Comparison of ENCODE assay signal across 1 cellular context in genomic region chr7:128940494-128941322, GRCh38.
TF ChIP-seq lines count a peak whose summit lies in the region.

No MANE protein-coding gene starts in this region.

TF ChIP-seq in HepG2, 621 proteins besides CTCF, POLR2A, EP300 and RAD21 (continued from another document and continues in another):
- TF ChIP-seq, protein P1, sequence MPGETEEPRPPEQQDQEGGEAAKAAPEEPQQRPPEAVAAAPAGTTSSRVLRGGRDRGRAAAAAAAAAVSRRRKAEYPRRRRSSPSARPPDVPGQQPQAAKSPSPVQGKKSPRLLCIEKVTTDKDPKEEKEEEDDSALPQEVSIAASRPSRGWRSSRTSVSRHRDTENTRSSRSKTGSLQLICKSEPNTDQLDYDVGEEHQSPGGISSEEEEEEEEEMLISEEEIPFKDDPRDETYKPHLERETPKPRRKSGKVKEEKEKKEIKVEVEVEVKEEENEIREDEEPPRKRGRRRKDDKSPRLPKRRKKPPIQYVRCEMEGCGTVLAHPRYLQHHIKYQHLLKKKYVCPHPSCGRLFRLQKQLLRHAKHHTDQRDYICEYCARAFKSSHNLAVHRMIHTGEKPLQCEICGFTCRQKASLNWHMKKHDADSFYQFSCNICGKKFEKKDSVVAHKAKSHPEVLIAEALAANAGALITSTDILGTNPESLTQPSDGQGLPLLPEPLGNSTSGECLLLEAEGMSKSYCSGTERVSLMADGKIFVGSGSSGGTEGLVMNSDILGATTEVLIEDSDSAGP (CRISPR knock-in tag; IDR thresholded peaks at IDR 0.05; ENCODE audit: borderline replicate concordance) = peak; percentile 68
- TF ChIP-seq ZSCAN31 (CRISPR knock-in tag; IDR thresholded peaks at IDR 0.05; ENCODE audit: low read depth) = 0 out of 2 replicates have a peak, but pooled peaks have one; percentile 55
- no peak for TF ChIP-seq ZC3H13 (CRISPR knock-in tag; IDR thresholded peaks at IDR 0.05)
- no peak for TF ChIP-seq SKI (IDR thresholded peaks at IDR 0.05; ENCODE audit: partially characterized antibody)
- TF ChIP-seq NFE2L1 (CRISPR knock-in tag; IDR thresholded peaks at IDR 0.05; ENCODE audit: borderline replicate concordance) = no peak
- peak; percentile 36; the same call in 1 of the 2 replicates for TF ChIP-seq NFATC3 (CRISPR knock-in tag; IDR thresholded peaks at IDR 0.05)
- no peak for TF ChIP-seq TEAD3 (CRISPR knock-in tag; optimal IDR thresholded peaks at IDR 0.05; ENCODE audit: borderline replicate concordance)
- TF ChIP-seq ZNF724P (CRISPR knock-in tag; IDR thresholded peaks at IDR 0.05; ENCODE audit: borderline replicate concordance) = no peak
- no peak for TF ChIP-seq ZBTB3 (CRISPR knock-in tag; IDR thresholded peaks at IDR 0.05; ENCODE audit: borderline replicate concordance, low read depth)
- TF ChIP-seq ZNF614 (CRISPR knock-in tag; IDR thresholded peaks at IDR 0.05; ENCODE audit: borderline replicate concordance) = no peak
- TF ChIP-seq, protein P2, sequence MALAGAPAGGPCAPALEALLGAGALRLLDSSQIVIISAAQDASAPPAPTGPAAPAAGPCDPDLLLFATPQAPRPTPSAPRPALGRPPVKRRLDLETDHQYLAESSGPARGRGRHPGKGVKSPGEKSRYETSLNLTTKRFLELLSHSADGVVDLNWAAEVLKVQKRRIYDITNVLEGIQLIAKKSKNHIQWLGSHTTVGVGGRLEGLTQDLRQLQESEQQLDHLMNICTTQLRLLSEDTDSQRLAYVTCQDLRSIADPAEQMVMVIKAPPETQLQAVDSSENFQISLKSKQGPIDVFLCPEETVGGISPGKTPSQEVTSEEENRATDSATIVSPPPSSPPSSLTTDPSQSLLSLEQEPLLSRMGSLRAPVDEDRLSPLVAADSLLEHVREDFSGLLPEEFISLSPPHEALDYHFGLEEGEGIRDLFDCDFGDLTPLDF (CRISPR knock-in tag; IDR thresholded peaks at IDR 0.05) = no peak
- no peak for TF ChIP-seq ELF3 (CRISPR knock-in tag; IDR thresholded peaks at IDR 0.05)
- TF ChIP-seq, protein P3, sequence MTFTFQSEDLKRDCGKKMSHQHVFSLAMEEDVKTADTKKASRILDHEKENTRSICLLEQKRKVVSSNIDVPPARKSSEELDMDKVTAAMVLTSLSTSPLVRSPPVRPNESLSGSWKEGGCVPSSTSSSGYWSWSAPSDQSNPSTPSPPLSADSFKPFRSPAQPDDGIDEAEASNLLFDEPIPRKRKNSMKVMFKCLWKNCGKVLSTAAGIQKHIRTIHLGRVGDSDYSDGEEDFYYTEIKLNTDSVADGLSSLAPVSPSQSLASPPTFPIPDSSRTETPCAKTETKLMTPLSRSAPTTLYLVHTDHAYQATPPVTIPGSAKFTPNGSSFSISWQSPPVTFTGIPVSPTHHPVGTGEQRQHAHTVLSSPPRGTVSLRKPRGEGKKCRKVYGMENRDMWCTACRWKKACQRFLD (CRISPR knock-in tag; IDR thresholded peaks at IDR 0.05; ENCODE audit: borderline replicate concordance) = no peak
- TF ChIP-seq FOXO1 (CRISPR knock-in tag; IDR thresholded peaks at IDR 0.05) = no peak
- TF ChIP-seq PAX8 (CRISPR knock-in tag; IDR thresholded peaks at IDR 0.05; ENCODE audit: borderline replicate concordance) = no peak
- 0 out of 2 replicates have a peak, but pooled peaks have one; percentile 11 for TF ChIP-seq ZNF383 (CRISPR knock-in tag; IDR thresholded peaks at IDR 0.05; ENCODE audit: borderline replicate concordance)
- no peak for TF ChIP-seq RFX3 (CRISPR knock-in tag; IDR thresholded peaks at IDR 0.05)
- TF ChIP-seq, protein P4, sequence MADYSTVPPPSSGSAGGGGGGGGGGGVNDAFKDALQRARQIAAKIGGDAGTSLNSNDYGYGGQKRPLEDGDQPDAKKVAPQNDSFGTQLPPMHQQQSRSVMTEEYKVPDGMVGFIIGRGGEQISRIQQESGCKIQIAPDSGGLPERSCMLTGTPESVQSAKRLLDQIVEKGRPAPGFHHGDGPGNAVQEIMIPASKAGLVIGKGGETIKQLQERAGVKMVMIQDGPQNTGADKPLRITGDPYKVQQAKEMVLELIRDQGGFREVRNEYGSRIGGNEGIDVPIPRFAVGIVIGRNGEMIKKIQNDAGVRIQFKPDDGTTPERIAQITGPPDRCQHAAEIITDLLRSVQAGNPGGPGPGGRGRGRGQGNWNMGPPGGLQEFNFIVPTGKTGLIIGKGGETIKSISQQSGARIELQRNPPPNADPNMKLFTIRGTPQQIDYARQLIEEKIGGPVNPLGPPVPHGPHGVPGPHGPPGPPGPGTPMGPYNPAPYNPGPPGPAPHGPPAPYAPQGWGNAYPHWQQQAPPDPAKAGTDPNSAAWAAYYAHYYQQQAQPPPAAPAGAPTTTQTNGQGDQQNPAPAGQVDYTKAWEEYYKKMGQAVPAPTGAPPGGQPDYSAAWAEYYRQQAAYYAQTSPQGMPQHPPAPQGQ (CRISPR knock-in tag; IDR thresholded peaks at IDR 0.05; ENCODE audit: borderline replicate concordance) = no peak
- TF ChIP-seq ZNF546 (CRISPR knock-in tag; conservative IDR thresholded peaks at IDR 0.05) = 0 out of 2 replicates have a peak, but pooled peaks have one; percentile 44
- TF ChIP-seq CHD2 (IDR thresholded peaks at IDR 0.05; ENCODE audit: low read depth, low read length) = no peak
- no peak for TF ChIP-seq NR0B2 (CRISPR knock-in tag; IDR thresholded peaks at IDR 0.05)
- TF ChIP-seq, protein P5, sequence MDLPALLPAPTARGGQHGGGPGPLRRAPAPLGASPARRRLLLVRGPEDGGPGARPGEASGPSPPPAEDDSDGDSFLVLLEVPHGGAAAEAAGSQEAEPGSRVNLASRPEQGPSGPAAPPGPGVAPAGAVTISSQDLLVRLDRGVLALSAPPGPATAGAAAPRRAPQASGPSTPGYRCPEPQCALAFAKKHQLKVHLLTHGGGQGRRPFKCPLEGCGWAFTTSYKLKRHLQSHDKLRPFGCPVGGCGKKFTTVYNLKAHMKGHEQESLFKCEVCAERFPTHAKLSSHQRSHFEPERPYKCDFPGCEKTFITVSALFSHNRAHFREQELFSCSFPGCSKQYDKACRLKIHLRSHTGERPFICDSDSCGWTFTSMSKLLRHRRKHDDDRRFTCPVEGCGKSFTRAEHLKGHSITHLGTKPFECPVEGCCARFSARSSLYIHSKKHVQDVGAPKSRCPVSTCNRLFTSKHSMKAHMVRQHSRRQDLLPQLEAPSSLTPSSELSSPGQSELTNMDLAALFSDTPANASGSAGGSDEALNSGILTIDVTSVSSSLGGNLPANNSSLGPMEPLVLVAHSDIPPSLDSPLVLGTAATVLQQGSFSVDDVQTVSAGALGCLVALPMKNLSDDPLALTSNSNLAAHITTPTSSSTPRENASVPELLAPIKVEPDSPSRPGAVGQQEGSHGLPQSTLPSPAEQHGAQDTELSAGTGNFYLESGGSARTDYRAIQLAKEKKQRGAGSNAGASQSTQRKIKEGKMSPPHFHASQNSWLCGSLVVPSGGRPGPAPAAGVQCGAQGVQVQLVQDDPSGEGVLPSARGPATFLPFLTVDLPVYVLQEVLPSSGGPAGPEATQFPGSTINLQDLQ (CRISPR knock-in tag; IDR thresholded peaks at IDR 0.05) = 0 out of 2 replicates have a peak, but pooled peaks have one; percentile 37
- peak; percentile 69 for TF ChIP-seq ZFX (CRISPR knock-in tag; IDR thresholded peaks at IDR 0.05; ENCODE audit: low read depth)
- TF ChIP-seq HNRNPK (IDR thresholded peaks at IDR 0.05; ENCODE audit: low read depth, low read length, poor library complexity, severe bottlenecking) = no peak
- no peak for TF ChIP-seq ZNF549 (CRISPR knock-in tag; IDR thresholded peaks at IDR 0.05)
- TF ChIP-seq, protein P6, sequence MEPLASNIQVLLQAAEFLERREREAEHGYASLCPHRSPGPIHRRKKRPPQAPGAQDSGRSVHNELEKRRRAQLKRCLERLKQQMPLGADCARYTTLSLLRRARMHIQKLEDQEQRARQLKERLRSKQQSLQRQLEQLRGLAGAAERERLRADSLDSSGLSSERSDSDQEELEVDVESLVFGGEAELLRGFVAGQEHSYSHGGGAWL (CRISPR knock-in tag; IDR thresholded peaks at IDR 0.05) = 0 out of 2 replicates have a peak, but pooled peaks have one; percentile 16
- no peak for TF ChIP-seq RFXANK (CRISPR knock-in tag; IDR thresholded peaks at IDR 0.05)
- no peak for TF ChIP-seq NR2F2 (IDR thresholded peaks at IDR 0.05; ENCODE audit: borderline replicate concordance, low read depth)
- TF ChIP-seq PTBP1 (IDR thresholded peaks at IDR 0.05; ENCODE audit: low read depth, low read length, poor library complexity, severe bottlenecking) = peak; percentile 13
- no peak for TF ChIP-seq TBX3 (IDR thresholded peaks at IDR 0.05; ENCODE audit: borderline replicate concordance)
- TF ChIP-seq GATAD1 (CRISPR knock-in tag; IDR thresholded peaks at IDR 0.05) = no peak
- no peak for TF ChIP-seq SAP130 (CRISPR knock-in tag; IDR thresholded peaks at IDR 0.05; ENCODE audit: low read depth)
- TF ChIP-seq, protein P7, sequence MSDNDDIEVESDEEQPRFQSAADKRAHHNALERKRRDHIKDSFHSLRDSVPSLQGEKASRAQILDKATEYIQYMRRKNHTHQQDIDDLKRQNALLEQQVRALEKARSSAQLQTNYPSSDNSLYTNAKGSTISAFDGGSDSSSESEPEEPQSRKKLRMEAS (IDR thresholded peaks at IDR 0.05) = peak; percentile 41; the same call in 1 of the 2 replicates
- TF ChIP-seq ARID5B (CRISPR knock-in tag; IDR thresholded peaks at IDR 0.05) = no peak
- TF ChIP-seq, protein P8, sequence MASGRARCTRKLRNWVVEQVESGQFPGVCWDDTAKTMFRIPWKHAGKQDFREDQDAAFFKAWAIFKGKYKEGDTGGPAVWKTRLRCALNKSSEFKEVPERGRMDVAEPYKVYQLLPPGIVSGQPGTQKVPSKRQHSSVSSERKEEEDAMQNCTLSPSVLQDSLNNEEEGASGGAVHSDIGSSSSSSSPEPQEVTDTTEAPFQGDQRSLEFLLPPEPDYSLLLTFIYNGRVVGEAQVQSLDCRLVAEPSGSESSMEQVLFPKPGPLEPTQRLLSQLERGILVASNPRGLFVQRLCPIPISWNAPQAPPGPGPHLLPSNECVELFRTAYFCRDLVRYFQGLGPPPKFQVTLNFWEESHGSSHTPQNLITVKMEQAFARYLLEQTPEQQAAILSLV (CRISPR knock-in tag; IDR thresholded peaks at IDR 0.05; ENCODE audit: borderline replicate concordance) = peak; percentile 11; the same call in 1 of the 2 replicates
- TF ChIP-seq ZFAT (CRISPR knock-in tag; conservative IDR thresholded peaks at IDR 0.05) = no peak
- TF ChIP-seq ZNF605 (CRISPR knock-in tag; IDR thresholded peaks at IDR 0.05) = 0 out of 2 replicates have a peak, but pooled peaks have one; percentile 68
- TF ChIP-seq ZNF232 (CRISPR knock-in tag; IDR thresholded peaks at IDR 0.05; ENCODE audit: borderline replicate concordance) = no peak
- TF ChIP-seq, protein P9, sequence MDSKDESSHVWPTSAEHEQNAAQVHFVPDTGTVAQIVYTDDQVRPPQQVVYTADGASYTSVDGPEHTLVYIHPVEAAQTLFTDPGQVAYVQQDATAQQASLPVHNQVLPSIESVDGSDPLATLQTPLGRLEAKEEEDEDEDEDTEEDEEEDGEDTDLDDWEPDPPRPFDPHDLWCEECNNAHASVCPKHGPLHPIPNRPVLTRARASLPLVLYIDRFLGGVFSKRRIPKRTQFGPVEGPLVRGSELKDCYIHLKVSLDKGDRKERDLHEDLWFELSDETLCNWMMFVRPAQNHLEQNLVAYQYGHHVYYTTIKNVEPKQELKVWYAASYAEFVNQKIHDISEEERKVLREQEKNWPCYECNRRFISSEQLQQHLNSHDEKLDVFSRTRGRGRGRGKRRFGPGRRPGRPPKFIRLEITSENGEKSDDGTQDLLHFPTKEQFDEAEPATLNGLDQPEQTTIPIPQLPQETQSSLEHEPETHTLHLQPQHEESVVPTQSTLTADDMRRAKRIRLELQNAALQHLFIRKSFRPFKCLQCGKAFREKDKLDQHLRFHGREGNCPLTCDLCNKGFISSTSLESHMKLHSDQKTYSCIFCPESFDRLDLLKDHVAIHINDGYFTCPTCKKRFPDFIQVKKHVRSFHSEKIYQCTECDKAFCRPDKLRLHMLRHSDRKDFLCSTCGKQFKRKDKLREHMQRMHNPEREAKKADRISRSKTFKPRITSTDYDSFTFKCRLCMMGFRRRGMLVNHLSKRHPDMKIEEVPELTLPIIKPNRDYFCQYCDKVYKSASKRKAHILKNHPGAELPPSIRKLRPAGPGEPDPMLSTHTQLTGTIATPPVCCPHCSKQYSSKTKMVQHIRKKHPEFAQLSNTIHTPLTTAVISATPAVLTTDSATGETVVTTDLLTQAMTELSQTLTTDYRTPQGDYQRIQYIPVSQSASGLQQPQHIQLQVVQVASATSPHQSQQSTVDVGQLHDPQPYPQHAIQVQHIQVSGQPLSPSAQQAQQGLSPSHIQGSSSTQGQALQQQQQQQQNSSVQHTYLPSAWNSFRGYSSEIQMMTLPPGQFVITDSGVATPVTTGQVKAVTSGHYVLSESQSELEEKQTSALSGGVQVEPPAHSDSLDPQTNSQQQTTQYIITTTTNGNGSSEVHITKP (CRISPR knock-in tag; IDR thresholded peaks at IDR 0.05; ENCODE audit: low read depth) = no peak
- no peak for TF ChIP-seq ZFYVE20 (CRISPR knock-in tag; IDR thresholded peaks at IDR 0.05; ENCODE audit: borderline replicate concordance, low read depth)
- 0 out of 2 replicates have a peak, but pooled peaks have one; percentile 18 for TF ChIP-seq ZNF501 (CRISPR knock-in tag; IDR thresholded peaks at IDR 0.05)
